Comparison of ENCODE assay signal across 23 cellular contexts in the genomic region with DNA sequence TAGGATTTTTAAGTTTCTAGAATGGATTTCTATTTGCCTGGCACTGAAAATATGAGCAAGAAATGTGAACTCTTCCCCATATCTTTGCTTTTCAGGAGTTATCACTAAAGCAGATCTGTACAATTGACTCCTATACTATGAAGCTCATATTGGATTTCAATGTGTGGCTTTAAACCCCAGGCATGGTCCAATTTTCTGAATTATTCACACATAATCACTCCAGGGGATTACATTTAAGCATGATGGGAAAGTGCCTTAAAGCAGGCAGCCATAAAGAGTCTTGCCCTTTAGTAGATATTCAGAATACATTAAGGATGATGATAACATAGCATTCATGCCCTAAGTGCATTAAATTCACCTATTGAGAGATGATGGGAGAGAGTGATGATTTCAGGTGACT.
"Had no signal": no experiment of that assay in that cellular context is flagged by ENCODE, and none has a peak within 500 bp of the region (broad histone marks: within the 10 kb centered on the region; RNA-seq: fewer than 3 reads in every experiment).

No MANE protein-coding gene starts in this region.

- H2AFZ ChIP-seq: neural progenitor cell, parathyroid adenoma had no signal

- H3K4me3 ChIP-seq: neural progenitor cell, ovary, psoas muscle, right lobe of liver, sigmoid colon, stomach, thoracic aorta, thyroid gland, tibial nerve, upper lobe of left lung, vagina had no signal

- H3K9me3 ChIP-seq: ovary, psoas muscle, right lobe of liver, sigmoid colon, thoracic aorta, thyroid gland, tibial nerve, upper lobe of left lung, vagina had no signal

- H3K27me3 ChIP-seq: neural progenitor cell, ovary, right lobe of liver, sigmoid colon, stomach, thyroid gland, tibial nerve, upper lobe of left lung, vagina had no signal

- H3K36me3 ChIP-seq: neural progenitor cell, ovary, right lobe of liver, sigmoid colon, stomach, thoracic aorta, thyroid gland, tibial nerve, upper lobe of left lung, vagina had no signal

- H3K27ac ChIP-seq: neural progenitor cell, ovary, parathyroid adenoma, psoas muscle, right lobe of liver, sigmoid colon, stomach, thoracic aorta, thyroid gland, tibial nerve, upper lobe of left lung, vagina had no signal

- H3K4me1 ChIP-seq: neural progenitor cell, parathyroid adenoma, psoas muscle, right lobe of liver, sigmoid colon, stomach, thyroid gland, tibial nerve, upper lobe of left lung, vagina had no signal

- H3K4me2 ChIP-seq: neural progenitor cell had no signal

- H3K9ac ChIP-seq: neural progenitor cell, parathyroid adenoma had no signal

- H3K79me2 ChIP-seq: parathyroid adenoma had no signal

- DNase-seq: nephron progenitor cell; occipital lobe; ovary; psoas muscle; right cardiac atrium; right lobe of liver; sigmoid colon; small intestine; stimulated activated CD4-positive, alpha-beta T cell treated with anti-CD3 and anti-CD28 coated beads, Interleukin-15, amount 100 ng/mL, for 24 hours; stimulated activated CD4-positive, alpha-beta T cell treated with anti-CD3 and anti-CD28 coated beads, Interleukin-2, amount 100 ng/mL, for 24 hours; stimulated activated CD4-positive, alpha-beta T cell treated with anti-CD3 and anti-CD28 coated beads, Interleukin-2, amount 100 ng/mL, for 48 hours; stimulated activated CD4-positive, alpha-beta T cell treated with anti-CD3 and anti-CD28 coated beads, Interleukin-4, amount 100 ng/mL, for 24 hours; stimulated activated naive B cell treated with anti-CD40 and anti-IgM and Interleukin-4, amounts not matched to agents 10 μg/mL and 1 μg/mL and 100 μg/mL, for 72 hours; stimulated activated naive CD4-positive, alpha-beta T cell treated with Interleukin-2 at 50 U/mL for 16 hours; stomach; thyroid gland; trophoblast cell had no signal
